In the genomic region with DNA sequence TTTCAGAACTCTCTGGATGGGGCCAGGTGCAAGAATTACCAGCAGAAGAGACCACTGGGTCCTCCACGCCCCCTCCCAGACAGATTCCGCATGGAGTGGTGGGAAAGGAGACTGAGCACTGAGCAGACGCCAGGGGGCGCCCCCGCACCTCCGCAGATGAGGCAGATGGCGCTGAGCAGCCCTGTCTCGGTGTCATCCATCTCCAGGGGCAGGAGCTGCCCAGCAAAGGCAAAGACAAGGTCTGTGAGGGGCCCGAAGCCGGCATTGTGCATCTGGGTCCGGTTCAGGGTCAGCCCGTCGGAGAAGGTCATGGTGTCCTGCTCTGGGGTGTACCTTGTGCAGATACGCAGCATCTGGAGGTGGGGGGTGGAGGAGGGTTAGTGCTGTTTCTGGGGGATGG, we compare ENCODE assay signal across 8 cellular contexts. TPM values are rescaled to one million over a fixed set of nuclear protein-coding genes. Genes with fewer than 3 reads are reported as not detected.
A peak's percentile ranks its signal among the peaks of the same experiment; 100 is the strongest.
DNase-seq lines count a peak whose midpoint lies in the region; ATAC-seq, FAIRE-seq and TF ChIP-seq lines count a peak whose summit lies in the region.

No MANE protein-coding gene starts in this region.

- intact Hi-C loops in kidney (cut with DNase I), result loop anchor here (10.0 kb wide), 1 partner anchor 71 kb away; no protein-coding TSS in a partner anchor

- ATAC-seq in GM18867 (IDR thresholded peaks at IDR 0.05; ENCODE audit: unreplicated experiment), result no peak

- H3K27me3 ChIP-seq in BE2C (no peaks in the 10 kb centered on the region), WERI-Rb-1 (ENCODE audit: insufficient read depth, low read depth, severe bottlenecking) (no peaks in the 10 kb centered on the region)

- H3K9me3 ChIP-seq in BE2C (no peaks in the 10 kb centered on the region), WERI-Rb-1 (ENCODE audit: severe bottlenecking) (no peaks in the 10 kb centered on the region), kidney (ENCODE audit: control insufficient read depth in 1 of 2, low read length in 2 of 2) (no peaks in the 10 kb centered on the region)

- H3K4me3 ChIP-seq in BE2C (ENCODE audit: low read depth, low read length) (no peak overlapping the region), WERI-Rb-1 (ENCODE audit: low read depth, low read length) (no peak overlapping the region), kidney (ENCODE audit: low read length in 2 of 2) (no peak overlapping the region)

- 0 out of 2 replicates have a peak, but pooled peaks cover 2% of the 10 kb centered on the region for H3K36me3 ChIP-seq in BE2C
- peaks cover 2% of the 10 kb centered on the region for H3K36me3 ChIP-seq in WERI-Rb-1
- H3K36me3 ChIP-seq in kidney (ENCODE audit: control insufficient read depth in 1 of 2, insufficient read depth in 2 of 2, low read length in 2 of 2), result peaks cover 10% of the 10 kb centered on the region in 2 donors

- H3K4me1 ChIP-seq in BE2C (peaks cover 4% of the 10 kb centered on the region; the same call in 1 of the 2 replicates), kidney (ENCODE audit: control insufficient read depth in 1 of 2, insufficient read depth in 1 of 2, low read depth in 1 of 2, low read length in 2 of 2) (peaks cover 0 to 43% of the 10 kb centered on the region in 2 donors)

- no peak for FAIRE-seq in kidney (lab: Jason Lieb, UNC)

- in situ Hi-C loops in T47D (cut with HindIII; ENCODE audit: low pct_unique_long_range_greater_than_20kb, low sequenced_read_pairs), result no loop called here

- H3K9ac ChIP-seq in kidney (ENCODE audit: low read length in 2 of 2), result no peak overlapping the region

- H3K27ac ChIP-seq in WERI-Rb-1, result no peak overlapping the region
- H3K27ac ChIP-seq in kidney (ENCODE audit: low read depth in 2 of 2, low read length in 2 of 2), result no peak overlapping the region

- peak; percentile 97 for TF ChIP-seq CTCF in BE2C (IDR thresholded peaks at IDR 0.05; ENCODE audit: low read depth, low read length)
- peak; percentile 96 for TF ChIP-seq CTCF in WERI-Rb-1 (IDR thresholded peaks at IDR 0.05; ENCODE audit: low read depth, low read length)
- peak; percentile 96 for TF ChIP-seq CTCF in kidney (IDR thresholded peaks at IDR 0.05; ENCODE audit: borderline replicate concordance, extremely low read depth, insufficient read depth)

- peak; percentile 94 for DNase-seq in BE2C
- peak; percentile 62 for DNase-seq in H4 (ENCODE audit: low spot score)
- peak; percentile 56 for DNase-seq in NCI-H2227 treated with DMSO at 0.1 percent for 48 hours (lab: John Stamatoyannopoulos, UW)
- DNase-seq in WERI-Rb-1, result peak; percentile 89
- DNase-seq in T47D (ENCODE audit: low read depth in 1 of 2, low spot score in 1 of 2), result peak; percentile 80 to 89
- DNase-seq in kidney, result peak; percentile 93
- DNase-seq in stimulated activated CD4-positive, alpha-beta T cell treated with anti-CD3 and anti-CD28 coated beads, Interleukin-2, amount 100 ng/mL, for 24 hours, result peak; percentile 90

RNA-seq across cellular contexts. Expression of a gene that starts 6.3 kb away (rescaled TPM):
- polyA plus RNA-seq in BE2C (2012; ENCODE audit: insufficient read depth, insufficient read length, low read depth), result not detected
- total RNA-seq in H4 (2014; rRNA removed; shearing (Covaris generic)), result 0.39 and 1.2 TPM in 2 replicates
- 14.5 TPM for total RNA-seq in kidney
- polyA plus RNA-seq in kidney (ENCODE audit: insufficient read depth, low read depth, low replicate concordance), result 11.0 TPM

RNA-seq across cellular contexts. Expression of a gene that starts 18.7 kb away (rescaled TPM):
- polyA plus RNA-seq in BE2C (2012; ENCODE audit: insufficient read depth, insufficient read length, low read depth), result 20.2 TPM
- total RNA-seq in H4 (2014; rRNA removed; shearing (Covaris generic)), result 20.0 and 24.2 TPM in 2 replicates
- 34.1 TPM for total RNA-seq in kidney
- 13.2 TPM for polyA plus RNA-seq in kidney (ENCODE audit: insufficient read depth, low read depth, low replicate concordance)

RNA-seq across cellular contexts. Expression of a gene that starts 32.6 kb away (rescaled TPM):
- polyA plus RNA-seq in BE2C (2012; ENCODE audit: insufficient read depth, insufficient read length, low read depth), result 12.2 TPM
- total RNA-seq in H4 (2014; rRNA removed; shearing (Covaris generic)), result 0.66 and 2.8 TPM in 2 replicates
- 39.1 TPM for total RNA-seq in kidney
- 24.0 TPM for polyA plus RNA-seq in kidney (ENCODE audit: insufficient read depth, low read depth, low replicate concordance)

RNA-seq across cellular contexts. Expression of a gene that starts 32.8 kb away (rescaled TPM):
- 35.0 TPM for polyA plus RNA-seq in BE2C (2012; ENCODE audit: insufficient read depth, insufficient read length, low read depth)
- 4.7 and 6.3 TPM in 2 replicates for total RNA-seq in H4 (2014; rRNA removed; shearing (Covaris generic))
- 58.3 TPM for total RNA-seq in kidney
- polyA plus RNA-seq in kidney (ENCODE audit: insufficient read depth, low read depth, low replicate concordance), result 11.1 TPM

RNA-seq across cellular contexts. Expression of a gene that starts 54.8 kb away (rescaled TPM):
- 6.3 TPM for polyA plus RNA-seq in BE2C (2012; ENCODE audit: insufficient read depth, insufficient read length, low read depth)
- 7.8 and 22.6 TPM in 2 replicates for total RNA-seq in H4 (2014; rRNA removed; shearing (Covaris generic))
- total RNA-seq in kidney, result 1.5 TPM
- 2.9 TPM for polyA plus RNA-seq in kidney (ENCODE audit: insufficient read depth, low read depth, low replicate concordance)

Comparison
In these comparisons a context has a peak if more than half of its experiments do, and no peak if none do; other contexts are left out.
1. RNA of a gene that starts 32.6 kb away (total RNA-seq): 39.1 TPM in kidney (single experiment); 0.66 to 2.8 TPM in H4; every median in the first group is over 10 times any median in the second.
2. Peak in every context shown above with its lines, with median percentiles within 50 percentile points of each other: DNase-seq and CTCF ChIP-seq.